Comparison of ENCODE assay signal across 16 cellular contexts in genomic region chr7:116610210-116610609, GRCh38.
DNase-seq lines count a peak whose midpoint lies in the region; ATAC-seq, FAIRE-seq and TF ChIP-seq lines count a peak whose summit lies in the region.
"Had no signal": no experiment of that assay in that cellular context is flagged by ENCODE, and none has a peak within 500 bp of the region (broad histone marks: within the 10 kb centered on the region; RNA-seq: fewer than 3 reads in every experiment).

No MANE protein-coding gene starts in this region.

- no peaks in the 10 kb centered on the region for H3K36me3 Mint-ChIP-seq in Calu3 (ENCODE audit: insufficient read depth, unreplicated experiment)
- H3K36me3 Mint-ChIP-seq: brain had no signal

- in situ Hi-C loops in astrocyte of the cerebellum (cut with HindIII; ENCODE audit: low sequenced_read_pairs) = no loop called here

- H3K4me3 ChIP-seq in NB4 (ENCODE audit: low read depth, low read length) = no peak overlapping the region
- no peak overlapping the region for H3K4me3 ChIP-seq in astrocyte of the cerebellum (ENCODE audit: low read depth, low read length)
- H3K4me3 ChIP-seq in pancreas = no peak overlapping the region
- H3K4me3 ChIP-seq: Peyer's patch had no signal

- H3K27me3 Mint-ChIP-seq in Calu3 (ENCODE audit: unreplicated experiment) = no peaks in the 10 kb centered on the region
- H3K27me3 Mint-ChIP-seq: brain had no signal

- BruUV-seq in Calu3 (replicated peaks; lab: Mats Ljungman, UMichigan) = no TSS peak

- H3K4me1 Mint-ChIP-seq in Calu3 (ENCODE audit: low read depth, unreplicated experiment) = peaks cover 32% of the 10 kb centered on the region

- peak; percentile 19 for DNase-seq in Daoy (ENCODE audit: low read depth)
- DNase-seq in NB4 (ENCODE audit: low read depth) = peak; percentile 83
- DNase-seq in astrocyte of the cerebellum (ENCODE audit: low read depth) = peak; percentile 50
- peak; percentile 28 to 88 for DNase-seq in lung microvascular endothelial cell (ENCODE audit: low read depth in 2 of 2)
- no peak for DNase-seq in Calu3
- DNase-seq in pancreas = no peak
- DNase-seq: activated CD8-positive, alpha-beta T cell treated with anti-CD3 and anti-CD28 coated beads, Interleukin-2, amount 10 ng/mL, durations not matched to agents 7 days and 5 days; activated effector memory CD4-positive, alpha-beta T cell treated with anti-CD3 and anti-CD28 coated beads, Interleukin-2, amount 50 U/mL, for 16 hours; MM.1S; NCI-H2227 treated with DMSO at 0.1 percent for 48 hours; Peyer's patch; stimulated activated CD4-positive, alpha-beta T cell treated with anti-CD3 and anti-CD28 coated beads, Interleukin-2, amount 100 ng/mL, for 24 hours had no signal

- CTCF ChIA-PET in Calu3 (lab: Charles Lee) = no interaction called here

- H3K27ac Mint-ChIP-seq in Calu3 (ENCODE audit: unreplicated experiment) = no peak overlapping the region
- H3K27ac Mint-ChIP-seq: activated CD8-positive, alpha-beta T cell treated with anti-CD3 and anti-CD28 coated beads, Interleukin-2, amount 10 ng/mL, durations not matched to agents 7 days and 5 days; brain had no signal

- 78 to 79% methylated on average over 2 of the region's 2 CpGs for WGBS in pancreas, 2 donors

- no peaks in the 10 kb centered on the region for H3K36me3 ChIP-seq in pancreas
- H3K36me3 ChIP-seq: Peyer's patch had no signal

- H3K9me3 Mint-ChIP-seq in Calu3 (ENCODE audit: low read depth, unreplicated experiment) = no peaks in the 10 kb centered on the region

- H3K9me3 ChIP-seq in pancreas = no peaks in the 10 kb centered on the region
- H3K9me3 ChIP-seq: Peyer's patch had no signal

- H3K27me3 ChIP-seq in pancreas = no peaks in the 10 kb centered on the region
- H3K27me3 ChIP-seq: Peyer's patch had no signal

- TF ChIP-seq CTCF in NB4 (IDR thresholded peaks at IDR 0.05; ENCODE audit: low read depth, low read length) (no peak), astrocyte of the cerebellum (IDR thresholded peaks at IDR 0.05; ENCODE audit: low read depth, low read length, missing control alignments) (no peak), Calu3 (IDR thresholded peaks at IDR 0.05; ENCODE audit: unreplicated experiment) (no peak), pancreas (IDR thresholded peaks at IDR 0.05) (no peak)

- peaks cover 0 to 6% (median 0%) of the 10 kb centered on the region in 3 donors for H3K4me1 ChIP-seq in pancreas

- no peak for FAIRE-seq in pancreas (lab: Jason Lieb, UNC)
- FAIRE-seq: GM12892 had no signal

- H3K4me3 Mint-ChIP-seq in Calu3 (ENCODE audit: low read depth, unreplicated experiment) = no peak overlapping the region
- H3K4me3 Mint-ChIP-seq: activated CD8-positive, alpha-beta T cell treated with anti-CD3 and anti-CD28 coated beads, Interleukin-2, amount 10 ng/mL, durations not matched to agents 7 days and 5 days; brain had no signal

- no peak for TF ChIP-seq POLR2A in NB4 (IDR thresholded peaks at IDR 0.05; ENCODE audit: extremely low read depth, insufficient read length)

- intact Hi-C loops in Calu3 (cut with micrococcal nuclease; ENCODE audit: unreplicated experiment) = loop anchor here (5.0 kb wide), 1 partner anchor 197 kb away; no protein-coding TSS in a partner anchor
- intact Hi-C loops in pancreas (cut with DNase I) = no loop called here

- ATAC-seq in HG02571 (IDR thresholded peaks at IDR 0.05; ENCODE audit: unreplicated experiment) (no peak), HG03159 (IDR thresholded peaks at IDR 0.05; ENCODE audit: unreplicated experiment) (no peak), pancreas (no peak)
- ATAC-seq: activated CD8-positive, alpha-beta T cell treated with anti-CD3 and anti-CD28 coated beads, Interleukin-2, amount 10 ng/mL, durations not matched to agents 7 days and 5 days had no signal

- no peak overlapping the region for H3K27ac ChIP-seq in pancreas
- H3K27ac ChIP-seq: Peyer's patch had no signal

Comparison
In these comparisons a context has a peak if more than half of its experiments do, and no peak if none do; other contexts are left out.
1. DNase-seq: peak in Daoy (single experiment), NB4 (single experiment), astrocyte of the cerebellum (single experiment) and lung microvascular endothelial cell (2 of 2); none in Calu3 (single experiment) and pancreas (0 of 6).